ENCODE assay signal across 20 cellular contexts in genomic region chr3:110016235-110016634, GRCh38.
A peak's percentile ranks its signal among the peaks of the same experiment; 100 is the strongest.
DNase-seq lines count a peak whose midpoint lies in the region; ATAC-seq, FAIRE-seq and TF ChIP-seq lines count a peak whose summit lies in the region.
"Had no signal": no experiment of that assay in that cellular context is flagged by ENCODE, and none has a peak within 500 bp of the region (broad histone marks: within the 10 kb centered on the region; RNA-seq: fewer than 3 reads in every experiment).

No MANE protein-coding gene starts in this region.

- H3K23ac ChIP-seq in IMR-90 (ENCODE audit: low read depth, low read length) (no peak overlapping the region), H1 (ENCODE audit: insufficient read length) (no peak overlapping the region), neuronal stem cell (ENCODE audit: low read depth, low read length, poor library complexity) (no peak overlapping the region)

- dilution Hi-C loops in IMR-90 (cut with HindIII; ENCODE audit: low sequenced_read_pairs, unreplicated experiment): no loop called here

- H4K8ac ChIP-seq in IMR-90 (ENCODE audit: low read depth in 2 of 2, low read length in 2 of 2): no peak overlapping the region
- H4K8ac ChIP-seq in H1 (ENCODE audit: extremely low read depth, insufficient read depth, low read length): no peak overlapping the region
- no peak overlapping the region for H4K8ac ChIP-seq in neuronal stem cell (ENCODE audit: low read depth, low read length)

- CTCF ChIA-PET in IMR-90 (lab: Yijun Ruan, JAX): no interaction called here
- CTCF ChIA-PET in H1 (lab: Charles Lee; ENCODE audit: partially characterized antibody): no interaction called here
- CTCF ChIA-PET in activated CD8-positive, alpha-beta memory T cell treated with anti-CD3 and anti-CD28 coated beads, Interleukin-2, amount 10 ng/mL, durations not matched to agents 7 days and 5 days (lab: Charles Lee): no interaction called here

- no peak for FAIRE-seq in H1 (lab: Jason Lieb, UNC)
- FAIRE-seq: HTR-8/SVneo had no signal

- no peak overlapping the region for H3K27ac ChIP-seq in CD4-positive, CD25-positive, alpha-beta regulatory T cell (ENCODE audit: insufficient read depth, low read length, poor library complexity, severe bottlenecking)
- H3K27ac ChIP-seq in IMR-90 (ENCODE audit: insufficient read depth, low read length): no peak overlapping the region
- H3K27ac ChIP-seq in H1 (ENCODE audit: low read depth, low read length): no peak overlapping the region
- H3K27ac ChIP-seq in neuronal stem cell (replicated peaks; ENCODE audit: low read length): no peak overlapping the region
- H3K27ac ChIP-seq: WERI-Rb-1 had no signal

- H3K18ac ChIP-seq in IMR-90 (ENCODE audit: low read depth, low read length): no peak overlapping the region
- H3K18ac ChIP-seq in H1 (ENCODE audit: extremely low read depth, low read length): no peak overlapping the region
- no peak overlapping the region for H3K18ac ChIP-seq in neuronal stem cell (ENCODE audit: low read length)

- H4K20me1 ChIP-seq in IMR-90 (ENCODE audit: insufficient read depth, low read length) (no peaks in the 10 kb centered on the region), H1 (replicated peaks in 1 of 2; ENCODE audit: control insufficient read depth in 1 of 2, insufficient read depth in 2 of 2, low read length in 2 of 2) (no peaks in the 10 kb centered on the region)

- no peak overlapping the region for H2BK20ac ChIP-seq in IMR-90 (ENCODE audit: low read depth, low read length)
- no peak overlapping the region; the same call in 1 of the 2 replicates for H2BK20ac ChIP-seq in H1 (ENCODE audit: low read length)

- H3K23me2 ChIP-seq in H1 (ENCODE audit: low read depth, low read length): no peaks in the 10 kb centered on the region

- no peak overlapping the region for H2BK5ac ChIP-seq in IMR-90 (ENCODE audit: low read depth, low read length, poor library complexity, severe bottlenecking)
- H2BK5ac ChIP-seq in H1 (ENCODE audit: low read depth, low read length): 0 out of 2 replicates have a peak overlapping the region, but pooled peaks have one; percentile 30
- no peak overlapping the region for H2BK5ac ChIP-seq in neuronal stem cell (ENCODE audit: low read length)

- H3K4me3 ChIP-seq in CD4-positive, CD25-positive, alpha-beta regulatory T cell (ENCODE audit: low read depth, low read length): peak overlapping the region; percentile 71
- no peak overlapping the region for H3K4me3 ChIP-seq in IMR-90 (ENCODE audit: insufficient read depth, low read depth, low read length)
- peak overlapping the region in 1 of 4 experiments; percentile 4; a peak in 1 of 8 replicates for H3K4me3 ChIP-seq in H1 (ENCODE audit: extremely low read depth in 1 of 4, insufficient read depth in 2 of 4, low read depth in 3 of 4, low read length in 4 of 4)
- H3K4me3 ChIP-seq in neuronal stem cell (ENCODE audit: low read length in 2 of 2): no peak overlapping the region
- H3K4me3 ChIP-seq: MG63 had no signal

- POLR2A ChIA-PET in IMR-90 (lab: Charles Lee; ENCODE audit: unreplicated experiment) (no interaction called here), H1 (lab: Charles Lee; ENCODE audit: partially characterized antibody) (no interaction called here)

- WGBS in IMR-90 (ENCODE audit: extremely low coverage in 2 of 2, insufficient read length in 1 of 2), 2 experiments: no CpG with 5 or more reads among the region's 2 CpGs
- WGBS in H1 (ENCODE audit: extremely low coverage in 1 of 2, insufficient coverage in 1 of 2, insufficient read length in 1 of 2, insufficient replicate concordance in 2 of 2, low coverage in 1 of 2, low lambda C conversion rate in 2 of 2, missing lambda C conversion rate in 1 of 2), 2 experiments: 39% methylated on average over 2 of the region's 2 CpGs; no CpG with 5 or more reads in 1 of the 2 experiments
- WGBS in neuronal stem cell (ENCODE audit: extremely low coverage in 2 of 2, insufficient read length in 2 of 2, insufficient replicate concordance in 1 of 2), 2 donors: no CpG with 5 or more reads among the region's 2 CpGs

- H2BK120ac ChIP-seq in IMR-90 (ENCODE audit: low read depth, low read length) (no peak overlapping the region), H1 (replicated peaks; ENCODE audit: low read depth, low read length) (no peak overlapping the region), neuronal stem cell (ENCODE audit: low read depth, low read length) (no peak overlapping the region)

- TF ChIP-seq RAD21 in IMR-90 (IDR thresholded peaks at IDR 0.05; ENCODE audit: low read length) (no peak), H1 (IDR thresholded peaks at IDR 0.05 in 1 of 2, conservative IDR thresholded peaks at IDR 0.05 in 1 of 2; ENCODE audit: low read depth in 2 of 2, low read length in 2 of 2) (no peak)

- peak; percentile 33 to 37 for ATAC-seq in CD4-positive, CD25-positive, alpha-beta regulatory T cell (ENCODE audit: low read depth in 2 of 2)
- no peak for ATAC-seq in IMR-90 (ENCODE audit: low read depth)
- ATAC-seq in GM18909 (IDR thresholded peaks at IDR 0.05; ENCODE audit: poor library complexity, unreplicated experiment): no peak
- no peak for ATAC-seq in activated CD8-positive, alpha-beta memory T cell treated with anti-CD3 and anti-CD28 coated beads, Interleukin-2, amount 10 ng/mL, durations not matched to agents 7 days and 5 days
- no peak for ATAC-seq in HG02840 (IDR thresholded peaks at IDR 0.05; ENCODE audit: low FRiP score, unreplicated experiment)
- ATAC-seq: activated CD8-positive, alpha-beta T cell treated with anti-CD3 and anti-CD28 coated beads for 36 hours; Right ventricle myocardium inferior; stimulated activated naive CD8-positive, alpha-beta T cell treated with anti-CD3 and anti-CD28 coated beads, Interleukin-15, Interleukin-2, amounts not matched to agents 100 U/mL and 50 U/mL, for 24 hours had no signal

- H3K9me3 Mint-ChIP-seq in CD4-positive, CD25-positive, alpha-beta regulatory T cell: peaks cover 0 to 14% (median 0%) of the 10 kb centered on the region in 7 donors
- H3K9me3 Mint-ChIP-seq in activated CD8-positive, alpha-beta memory T cell treated with anti-CD3 and anti-CD28 coated beads, Interleukin-2, amount 10 ng/mL, durations not matched to agents 7 days and 5 days (ENCODE audit: low read depth): no peaks in the 10 kb centered on the region
- H3K9me3 Mint-ChIP-seq: CD4-positive, alpha-beta T cell had no signal

- H3K4me3 Mint-ChIP-seq in CD4-positive, CD25-positive, alpha-beta regulatory T cell: peak overlapping the region in 3 of 4 donors; percentile 11 to 77 (median 70)
- H3K4me3 Mint-ChIP-seq in activated CD8-positive, alpha-beta memory T cell treated with anti-CD3 and anti-CD28 coated beads, Interleukin-2, amount 10 ng/mL, durations not matched to agents 7 days and 5 days: no peak overlapping the region
- H3K4me3 Mint-ChIP-seq: activated CD8-positive, alpha-beta T cell treated with anti-CD3 and anti-CD28 coated beads for 36 hours; CD4-positive, alpha-beta T cell had no signal

- H3K27me3 ChIP-seq in CD4-positive, CD25-positive, alpha-beta regulatory T cell (ENCODE audit: control insufficient read depth, insufficient read depth, low read length): no peaks in the 10 kb centered on the region
- H3K27me3 ChIP-seq in IMR-90 (ENCODE audit: control insufficient read depth, insufficient read depth, low read length) (no peaks in the 10 kb centered on the region), H1 (replicated peaks in 1 of 4; ENCODE audit: control insufficient read depth in 3 of 4, extremely low read depth in 1 of 4, insufficient read depth in 3 of 4, low read length in 3 of 4) (no peaks in the 10 kb centered on the region), neuronal stem cell (ENCODE audit: control insufficient read depth in 3 of 3, insufficient read depth in 3 of 3, low read depth in 1 of 3, low read length in 3 of 3) (no peaks in the 10 kb centered on the region)
- H3K27me3 ChIP-seq: MG63 had no signal

- TF ChIP-seq EP300 in H1 (IDR thresholded peaks at IDR 0.05; ENCODE audit: borderline replicate concordance in 1 of 2, low read depth in 2 of 2, low read length in 2 of 2): no peak

- H2AK5ac ChIP-seq in IMR-90 (ENCODE audit: low read depth, low read length) (no peak overlapping the region), H1 (ENCODE audit: low read depth, low read length) (no peak overlapping the region), neuronal stem cell (ENCODE audit: low read depth, low read length) (no peak overlapping the region)

- H3K14ac ChIP-seq in IMR-90 (replicated peaks; ENCODE audit: low read depth, low read length): no peak overlapping the region
- H3K14ac ChIP-seq in H1 (ENCODE audit: insufficient read length): no peak overlapping the region
- H3K14ac ChIP-seq in neuronal stem cell (ENCODE audit: low read length): no peak overlapping the region

- peak overlapping the region; percentile 11 for H2AFZ ChIP-seq in IMR-90 (replicated peaks; ENCODE audit: low read length, poor library complexity)
- H2AFZ ChIP-seq in H1 (ENCODE audit: low read length): peak overlapping the region; percentile 86; the same call in 1 of the 2 replicates
- H2AFZ ChIP-seq in neuronal stem cell (ENCODE audit: low read length): peak overlapping the region; percentile 79

- no peak for TF ChIP-seq POLR2A in IMR-90 (IDR thresholded peaks at IDR 0.05; ENCODE audit: low read depth, low read length)
- no peak for TF ChIP-seq POLR2A in H1 (IDR thresholded peaks at IDR 0.05; ENCODE audit: control extremely low read depth in 1 of 2, low read depth in 2 of 2, low read length in 2 of 2)

- H3K36me3 Mint-ChIP-seq in CD4-positive, CD25-positive, alpha-beta regulatory T cell: peaks cover 6% of the 10 kb centered on the region
- peaks cover 6% of the 10 kb centered on the region for H3K36me3 Mint-ChIP-seq in activated CD8-positive, alpha-beta memory T cell treated with anti-CD3 and anti-CD28 coated beads, Interleukin-2, amount 10 ng/mL, durations not matched to agents 7 days and 5 days

- H3K56ac ChIP-seq in IMR-90 (ENCODE audit: extremely low read depth, insufficient read depth, low read length): no peak overlapping the region
- H3K56ac ChIP-seq in H1 (replicated peaks; ENCODE audit: insufficient read length, low read depth, low read length): no peak overlapping the region

- peaks cover 14 to 26% (median 19%) of the 10 kb centered on the region in 4 donors for H3K4me1 Mint-ChIP-seq in CD4-positive, CD25-positive, alpha-beta regulatory T cell
- peaks cover 7% of the 10 kb centered on the region for H3K4me1 Mint-ChIP-seq in activated CD8-positive, alpha-beta memory T cell treated with anti-CD3 and anti-CD28 coated beads, Interleukin-2, amount 10 ng/mL, durations not matched to agents 7 days and 5 days

- DNase-seq in CD4-positive, CD25-positive, alpha-beta regulatory T cell: peak in 1 of 3 donors; percentile 27
- DNase-seq in IMR-90 (no peak), H1 (ENCODE audit: low read depth in 1 of 2, low spot score in 2 of 2) (no peak), neuronal stem cell (ENCODE audit: low spot score) (no peak), ecto neural progenitor cell (ENCODE audit: low spot score) (no peak)
- DNase-seq in activated CD8-positive, alpha-beta memory T cell treated with anti-CD3 and anti-CD28 coated beads, Interleukin-2, amount 10 ng/mL, durations not matched to agents 7 days and 5 days: no peak
- DNase-seq: activated CD8-positive, alpha-beta T cell treated with anti-CD3 and anti-CD28 coated beads for 36 hours; activated T-cell treated with anti-CD3 and anti-CD28 coated beads, Interleukin-2, amount 50 U/mL, for 48 hours; CD4-positive, alpha-beta T cell; central memory CD4-positive, alpha-beta T cell; MG63; NCI-H187; stimulated activated CD4-positive, alpha-beta T cell treated with anti-CD3 and anti-CD28 coated beads, Interleukin-15, amount 100 ng/mL, for 24 hours; stimulated activated naive CD8-positive, alpha-beta T cell treated with anti-CD3 and anti-CD28 coated beads, Interleukin-15, Interleukin-2, amounts not matched to agents 100 U/mL and 50 U/mL, for 24 hours; WERI-Rb-1 had no signal

- no peak overlapping the region for H2AK9ac ChIP-seq in IMR-90 (replicated peaks; ENCODE audit: low read depth, low read length, poor library complexity)

- no peak overlapping the region for H3K9ac ChIP-seq in IMR-90 (ENCODE audit: low read depth, low read length)
- H3K9ac ChIP-seq in H1 (replicated peaks in 1 of 4; ENCODE audit: extremely low read depth in 1 of 4, low read depth in 3 of 4, low read length in 3 of 4): no peak overlapping the region
- no peak overlapping the region for H3K9ac ChIP-seq in neuronal stem cell (ENCODE audit: low read depth, low read length, poor library complexity)

- H3K4me2 ChIP-seq in IMR-90 (ENCODE audit: low read depth, low read length) (no peak overlapping the region; the same call in 1 of the 2 replicates), H1 (ENCODE audit: insufficient read depth in 1 of 2, low read depth in 2 of 2, low read length in 2 of 2) (no peak overlapping the region), neuronal stem cell (ENCODE audit: insufficient read depth, low read length, poor library complexity, severe bottlenecking) (no peak overlapping the region)

- H4K91ac ChIP-seq in IMR-90 (ENCODE audit: insufficient read depth, low read depth, low read length) (no peak overlapping the region), H1 (replicated peaks; ENCODE audit: insufficient read length, low read length) (no peak overlapping the region), neuronal stem cell (ENCODE audit: low read depth, low read length, poor library complexity) (no peak overlapping the region)

- H3K9me3 ChIP-seq in CD4-positive, CD25-positive, alpha-beta regulatory T cell (ENCODE audit: control insufficient read depth in 2 of 2, low read length in 2 of 2): no peaks in the 10 kb centered on the region
- H3K9me3 ChIP-seq in IMR-90 (ENCODE audit: control insufficient read depth, insufficient read depth, low read length) (no peaks in the 10 kb centered on the region), H1 (ENCODE audit: insufficient read depth in 2 of 2, low read depth in 1 of 2, low read length in 1 of 2) (no peaks in the 10 kb centered on the region), neuronal stem cell (replicated peaks in 1 of 2; ENCODE audit: control insufficient read depth in 2 of 2, insufficient read depth in 1 of 2, low read depth in 1 of 2, low read length in 2 of 2) (no peaks in the 10 kb centered on the region)
- H3K9me3 ChIP-seq: MG63 had no signal

- H3K79me1 ChIP-seq in IMR-90 (ENCODE audit: low read depth in 1 of 2, low read length in 2 of 2) (no peaks in the 10 kb centered on the region), H1 (ENCODE audit: low read depth, low read length) (no peaks in the 10 kb centered on the region), neuronal stem cell (ENCODE audit: low read depth, low read length) (no peaks in the 10 kb centered on the region)

- no peak overlapping the region for H3K4ac ChIP-seq in IMR-90 (ENCODE audit: low read depth, low read length)
- no peak overlapping the region for H3K4ac ChIP-seq in H1 (replicated peaks; ENCODE audit: insufficient read length, low read depth, low read length)
- H3K4ac ChIP-seq in neuronal stem cell (ENCODE audit: low read length): no peak overlapping the region

- TF ChIP-seq CTCF in IMR-90 (conservative IDR thresholded peaks at IDR 0.05; ENCODE audit: low read depth, low read length) (no peak), H1 (IDR thresholded peaks at IDR 0.05; ENCODE audit: control extremely low read depth in 1 of 3, insufficient read depth in 1 of 3, low read depth in 1 of 3, low read length in 3 of 3) (no peak)

- H3K79me2 ChIP-seq in H1 (ENCODE audit: control insufficient read depth in 1 of 2, insufficient read depth in 2 of 2, low read length in 2 of 2): no peaks in the 10 kb centered on the region

- H3K27ac Mint-ChIP-seq in CD4-positive, CD25-positive, alpha-beta regulatory T cell: peak overlapping the region in 1 of 3 donors; percentile 82
- H3K27ac Mint-ChIP-seq in activated CD8-positive, alpha-beta memory T cell treated with anti-CD3 and anti-CD28 coated beads, Interleukin-2, amount 10 ng/mL, durations not matched to agents 7 days and 5 days: no peak overlapping the region
- H3K27ac Mint-ChIP-seq: activated CD8-positive, alpha-beta T cell treated with anti-CD3 and anti-CD28 coated beads for 36 hours; CD4-positive, alpha-beta T cell; progenitor cell of endocrine pancreas had no signal

- intact Hi-C loops in IMR-90 (cut with micrococcal nuclease): no loop called here

- H2BK15ac ChIP-seq in IMR-90 (ENCODE audit: low read depth, low read length) (no peak overlapping the region), H1 (ENCODE audit: low read length) (no peak overlapping the region; the same call in 1 of the 2 replicates), neuronal stem cell (ENCODE audit: low read length) (no peak overlapping the region)

- H3K9me1 ChIP-seq in IMR-90 (ENCODE audit: insufficient read depth, low read length): no peaks in the 10 kb centered on the region

- H3K36me3 ChIP-seq in CD4-positive, CD25-positive, alpha-beta regulatory T cell (ENCODE audit: control insufficient read depth, insufficient read depth, low read length): no peaks in the 10 kb centered on the region
- no peaks in the 10 kb centered on the region for H3K36me3 ChIP-seq in IMR-90 (ENCODE audit: control insufficient read depth, insufficient read depth, low read length)
- no peaks in the 10 kb centered on the region for H3K36me3 ChIP-seq in H1 (ENCODE audit: control insufficient read depth in 2 of 4, insufficient read depth in 4 of 4, low read length in 3 of 4)
- H3K36me3 ChIP-seq in neuronal stem cell (replicated peaks in 1 of 2; ENCODE audit: control insufficient read depth in 2 of 2, insufficient read depth in 2 of 2, low read length in 2 of 2): no peaks in the 10 kb centered on the region
- H3K36me3 ChIP-seq: MG63, WERI-Rb-1 had no signal

- in situ Hi-C loops in IMR-90 (cut with MboI; ENCODE audit: low sequenced_read_pairs): no loop called here

- BruUV-seq in IMR-90 (replicated peaks; lab: Mats Ljungman, UMichigan): no TSS peak

- H4K5ac ChIP-seq in IMR-90 (ENCODE audit: low read depth, low read length) (no peak overlapping the region), H1 (ENCODE audit: insufficient read length, low read depth, low read length) (no peak overlapping the region)

- no peaks in the 10 kb centered on the region for H3K27me3 Mint-ChIP-seq in CD4-positive, CD25-positive, alpha-beta regulatory T cell
- H3K27me3 Mint-ChIP-seq in activated CD8-positive, alpha-beta memory T cell treated with anti-CD3 and anti-CD28 coated beads, Interleukin-2, amount 10 ng/mL, durations not matched to agents 7 days and 5 days: no peaks in the 10 kb centered on the region
- H3K27me3 Mint-ChIP-seq: CD4-positive, alpha-beta T cell; progenitor cell of endocrine pancreas had no signal

- no peak overlapping the region for H2BK12ac ChIP-seq in H1 (ENCODE audit: low read depth, low read length)
- no peak overlapping the region for H2BK12ac ChIP-seq in neuronal stem cell (ENCODE audit: low read length)

- peaks cover 12% of the 10 kb centered on the region for H3K4me1 ChIP-seq in CD4-positive, CD25-positive, alpha-beta regulatory T cell (ENCODE audit: control insufficient read depth, insufficient read depth, low read length, poor library complexity, severe bottlenecking)
- H3K4me1 ChIP-seq in IMR-90 (ENCODE audit: control insufficient read depth, insufficient read depth, low read length) (no peaks in the 10 kb centered on the region), H1 (replicated peaks in 1 of 4; ENCODE audit: control insufficient read depth in 3 of 4, insufficient read depth in 4 of 4, low read length in 3 of 4) (peaks cover 0 to 13% (median 5%) of the 10 kb centered on the region in 4 experiments; a peak in 3 of 7 replicates), neuronal stem cell (ENCODE audit: control insufficient read depth in 2 of 2, insufficient read depth in 1 of 2, low read depth in 1 of 2, low read length in 2 of 2) (peaks cover 0 to 1% of the 10 kb centered on the region in 2 donors)

Comparison
In these comparisons a context has a peak if more than half of its experiments do, and no peak if none do; other contexts are left out.
1. ATAC-seq: peak in CD4-positive, CD25-positive, alpha-beta regulatory T cell (2 of 2); none in IMR-90 (single experiment), GM18909 (single experiment), activated CD8-positive, alpha-beta memory T cell treated with anti-CD3 and anti-CD28 coated beads, Interleukin-2, amount 10 ng/mL, durations not matched to agents 7 days and 5 days (single experiment) and HG02840 (single experiment).
2. H2AFZ ChIP-seq: peak in every context shown above with its lines; median percentile 86 in H1; 79 in neuronal stem cell; 11 in IMR-90.